1 cellular context compared by ENCODE assay signal in the genomic region with DNA sequence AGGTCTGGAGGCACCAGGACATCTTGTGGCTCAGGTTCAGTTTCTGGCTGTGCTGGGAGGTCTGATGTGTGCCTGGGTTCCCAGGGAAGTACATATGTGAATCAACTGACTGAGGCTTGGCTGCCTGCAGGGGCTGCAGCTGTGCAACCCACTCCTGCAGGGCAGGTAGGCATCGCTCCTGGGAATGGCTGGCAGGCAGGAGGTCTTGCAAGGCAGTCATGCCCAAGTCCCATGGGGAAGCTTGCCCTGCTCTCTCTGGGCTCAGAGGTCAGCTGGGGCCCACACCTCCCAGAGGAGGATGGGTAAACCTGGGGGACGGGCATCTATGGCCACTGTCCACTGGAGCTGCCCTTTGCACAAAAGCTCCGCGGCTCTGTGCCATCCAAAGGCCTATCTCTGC.
TF ChIP-seq lines count a peak whose summit lies in the region.

No MANE protein-coding gene starts in this region.

TF ChIP-seq in IMR-90, 13 proteins besides CTCF, POLR2A, EP300 and RAD21:
- TF ChIP-seq MAZ (IDR thresholded peaks at IDR 0.05; ENCODE audit: borderline replicate concordance, low read depth, low read length): no peak
- TF ChIP-seq RFX5 (IDR thresholded peaks at IDR 0.05; ENCODE audit: low read depth, low read length): no peak
- TF ChIP-seq CHD1 (IDR thresholded peaks at IDR 0.05; ENCODE audit: low read depth, low read length): no peak
- TF ChIP-seq SMC3 (IDR thresholded peaks at IDR 0.05; ENCODE audit: low read depth, low read length): no peak
TF ChIP-seq in IMR-90: peak in this region for 0.
